ENCODE assay signal across 11 cellular contexts in the genomic region with DNA sequence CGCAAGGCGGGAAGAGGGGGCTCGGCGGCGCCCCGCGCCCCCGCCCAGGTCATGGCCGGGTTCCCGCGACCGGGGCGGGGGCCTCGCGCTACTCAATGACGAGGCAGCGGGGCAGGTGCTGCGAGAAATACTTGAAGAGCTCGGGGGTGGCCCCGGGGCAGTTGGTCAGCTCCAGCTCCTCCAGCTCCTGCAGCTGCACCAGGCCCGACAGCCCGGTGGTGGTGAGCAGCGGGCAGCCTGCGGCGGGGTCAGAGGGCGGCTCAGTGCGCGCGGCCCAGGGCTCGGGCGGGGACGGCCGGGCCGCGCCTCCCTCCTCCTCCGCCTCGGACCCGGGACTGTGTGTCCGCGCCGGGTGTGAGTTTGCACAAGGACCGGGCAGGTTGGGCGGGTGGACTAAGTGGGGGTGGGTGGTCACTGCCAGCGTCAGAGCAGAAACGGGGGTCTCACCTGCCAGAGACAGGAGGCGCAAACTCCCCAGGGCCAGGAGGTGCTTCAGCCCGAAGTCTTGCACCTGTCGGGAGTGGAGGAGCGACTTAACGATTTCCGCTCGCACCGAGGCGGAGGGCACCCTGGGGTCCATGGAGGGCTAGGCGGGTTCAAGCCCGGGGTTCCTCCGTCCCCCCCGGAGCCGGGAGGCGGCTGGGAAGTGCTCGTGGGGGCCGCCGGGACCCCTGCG. TPM values are rescaled to one million over a fixed set of nuclear protein-coding genes. Genes with fewer than 3 reads are reported as not detected.
DNase-seq lines count a peak whose midpoint lies in the region; ATAC-seq lines count a peak whose summit lies in the region.
"Had no signal": no experiment of that assay in that cellular context is flagged by ENCODE, and none has a peak within 500 bp of the region (broad histone marks: within the 10 kb centered on the region; RNA-seq: fewer than 3 reads in every experiment).

No MANE protein-coding gene starts in this region.

- POLR2A ChIA-PET in CD4-positive, alpha-beta memory T cell (lab: Charles Lee; ENCODE audit: partially characterized antibody), result interaction anchor here (2.0 to 8.0 kb wide), 7 partner anchors 10 to 58 kb away, joined by 14 to 212 read pairs (median 23); a partner anchor contains a TSS

- H3K4me1 Mint-ChIP-seq in CD4-positive, alpha-beta memory T cell, result peaks cover 16 to 60% (median 31%) of the 10 kb centered on the region in 4 donors
- peaks cover 13% of the 10 kb centered on the region for H3K4me1 Mint-ChIP-seq in activated naive CD8-positive, alpha-beta T cell treated with anti-CD3 and anti-CD28 coated beads, Interleukin-2, amount 50 U/mL, for 24 hours

- H3K4me3 Mint-ChIP-seq in CD4-positive, alpha-beta memory T cell, result peak overlapping the region; percentile 47 to 86 (median 80)
- peak overlapping the region; percentile 61 for H3K4me3 Mint-ChIP-seq in activated naive CD8-positive, alpha-beta T cell treated with anti-CD3 and anti-CD28 coated beads, Interleukin-2, amount 50 U/mL, for 24 hours

- H3K9me3 Mint-ChIP-seq in CD4-positive, alpha-beta memory T cell, result peaks cover 0 to 4% (median 0%) of the 10 kb centered on the region in 8 donors
- no peaks in the 10 kb centered on the region for H3K9me3 Mint-ChIP-seq in activated naive CD8-positive, alpha-beta T cell treated with anti-CD3 and anti-CD28 coated beads, Interleukin-2, amount 50 U/mL, for 24 hours

- WGBS in mesodermal cell (ENCODE audit: insufficient coverage in 2 of 2), 2 experiments, result 4 to 5% methylated on average over 50 to 56 of the region's 64 CpGs

- H3K4me3 ChIP-seq in CD4-positive, alpha-beta memory T cell (ENCODE audit: low read length in 2 of 2), result peak overlapping the region in 1 of 2 donors; percentile 49
- peak overlapping the region; percentile 69 for H3K4me3 ChIP-seq in HUES48 (ENCODE audit: low read depth, low read length)
- H3K4me3 ChIP-seq in mesodermal cell (ENCODE audit: extremely low read depth, insufficient read depth, low read length, poor library complexity, severe bottlenecking), result peak overlapping the region; percentile 2

- no peaks in the 10 kb centered on the region for H3K27me3 Mint-ChIP-seq in CD4-positive, alpha-beta memory T cell
- H3K27me3 Mint-ChIP-seq in activated naive CD8-positive, alpha-beta T cell treated with anti-CD3 and anti-CD28 coated beads, Interleukin-2, amount 50 U/mL, for 24 hours, result peaks cover 6% of the 10 kb centered on the region

- intact Hi-C loops in CD4-positive, alpha-beta memory T cell (cut with micrococcal nuclease), result no loop called here

- peaks cover 40% of the 10 kb centered on the region for H3K4me1 ChIP-seq in CD4-positive, alpha-beta memory T cell (ENCODE audit: insufficient read depth, low read length)
- peaks cover 4% of the 10 kb centered on the region; the same call in 1 of the 2 replicates for H3K4me1 ChIP-seq in HUES48 (ENCODE audit: control insufficient read depth, insufficient read depth, low read length)
- H3K4me1 ChIP-seq in mesodermal cell (ENCODE audit: control insufficient read depth, insufficient read depth, low read length, poor library complexity, severe bottlenecking), result peaks cover 17% of the 10 kb centered on the region

- H3K36me3 Mint-ChIP-seq in CD4-positive, alpha-beta memory T cell, result peaks cover 0 to 9% of the 10 kb centered on the region in 2 donors
- H3K36me3 Mint-ChIP-seq in activated naive CD8-positive, alpha-beta T cell treated with anti-CD3 and anti-CD28 coated beads, Interleukin-2, amount 50 U/mL, for 24 hours (ENCODE audit: low read depth), result no peaks in the 10 kb centered on the region

- H3K9me3 ChIP-seq in CD4-positive, alpha-beta memory T cell (ENCODE audit: control insufficient read depth in 1 of 2, low read length in 2 of 2), result no peaks in the 10 kb centered on the region
- H3K9me3 ChIP-seq in HUES48 (ENCODE audit: control insufficient read depth, insufficient read depth, low read length), result no peaks in the 10 kb centered on the region
- no peaks in the 10 kb centered on the region for H3K9me3 ChIP-seq in mesodermal cell (ENCODE audit: control insufficient read depth, low read length)

- CTCF ChIA-PET in CD4-positive, alpha-beta memory T cell (lab: Charles Lee; ENCODE audit: partially characterized antibody), result interaction anchor here (1.9 to 2.3 kb wide), 2 partner anchors 18 to 91 kb away, joined by 6 to 8 read pairs; no protein-coding TSS in a partner anchor

- H3K27me3 ChIP-seq in CD4-positive, alpha-beta memory T cell (ENCODE audit: insufficient read depth, low read length), result no peaks in the 10 kb centered on the region
- H3K27me3 ChIP-seq in HUES48 (ENCODE audit: control insufficient read depth, insufficient read depth, low read length), result peaks cover 59% of the 10 kb centered on the region

- H3K27ac ChIP-seq in CD4-positive, alpha-beta memory T cell (ENCODE audit: low read depth, low read length), result peak overlapping the region; percentile 43
- H3K27ac ChIP-seq in HUES48 (ENCODE audit: low read depth, low read length) (no peak overlapping the region), mesodermal cell (ENCODE audit: low read depth, low read length, severe bottlenecking) (no peak overlapping the region)

- H3K27ac Mint-ChIP-seq in CD4-positive, alpha-beta memory T cell, result peak overlapping the region in 4 of 7 donors; percentile 38 to 88 (median 74)
- no peak overlapping the region for H3K27ac Mint-ChIP-seq in activated naive CD8-positive, alpha-beta T cell treated with anti-CD3 and anti-CD28 coated beads, Interleukin-2, amount 50 U/mL, for 24 hours

- no peak for ATAC-seq in activated naive CD8-positive, alpha-beta T cell treated with anti-CD3 and anti-CD28 coated beads, Interleukin-2, amount 50 U/mL, for 24 hours
- ATAC-seq in left lobe of liver, result no peak
- ATAC-seq: SK-N-SH treated with all-trans-retinoic acid at 6 μM for 48 hours had no signal

- DNase-seq in CD4-positive, alpha-beta memory T cell, result peak in 1 of 5 donors; percentile 22
- no peak for DNase-seq in activated naive CD8-positive, alpha-beta T cell treated with anti-CD3 and anti-CD28 coated beads, Interleukin-2, amount 50 U/mL, for 24 hours
- DNase-seq in left lobe of liver (ENCODE audit: low spot score), result no peak
- no peak for DNase-seq in activated gamma-delta T cell treated with Interleukin-2 at 50 U/mL for 16 hours
- DNase-seq in EL, result no peak
- no peak for DNase-seq in DMS53 (lab: John Stamatoyannopoulos, UW)
- DNase-seq: islet precursor cell had no signal

- H3K36me3 ChIP-seq in CD4-positive, alpha-beta memory T cell (ENCODE audit: insufficient read depth, low read length), result no peaks in the 10 kb centered on the region
- H3K36me3 ChIP-seq in HUES48 (ENCODE audit: control insufficient read depth, insufficient read depth, low read length) (no peaks in the 10 kb centered on the region), mesodermal cell (ENCODE audit: control insufficient read depth, insufficient read depth, low read length) (no peaks in the 10 kb centered on the region)

- no peak overlapping the region for H3K9ac ChIP-seq in HUES48 (ENCODE audit: low read depth, low read length)

RNA-seq across cellular contexts. Expression of a gene that starts 4.1 kb away (rescaled TPM):
- total RNA-seq in CD4-positive, alpha-beta memory T cell, result 10 to 100 TPM; 15.5 to 16.1 TPM
- polyA plus RNA-seq in CD4-positive, alpha-beta memory T cell, result 10 to 100 TPM; 10.2 to 12.2 TPM
- polyA plus RNA-seq in mesodermal cell (2013, experiment 1 of 2), result 15.3 TPM
- 12.5 TPM for polyA plus RNA-seq in mesodermal cell (2013, experiment 2 of 2)
- total RNA-seq in left lobe of liver, result 12.2 TPM

RNA-seq across cellular contexts. Expression of a gene that starts 10.2 kb away (rescaled TPM):
- 10 to 100 TPM; 45.0 to 49.0 TPM for total RNA-seq in CD4-positive, alpha-beta memory T cell
- 10 to 100 TPM; 43.9 to 60.3 TPM for polyA plus RNA-seq in CD4-positive, alpha-beta memory T cell
- 35.4 TPM for polyA plus RNA-seq in mesodermal cell (2013, experiment 1 of 2)
- polyA plus RNA-seq in mesodermal cell (2013, experiment 2 of 2), result 33.6 TPM
- total RNA-seq in left lobe of liver, result 40.5 TPM

RNA-seq across cellular contexts. Expression of a gene that starts 11.3 kb away (rescaled TPM):
- total RNA-seq in CD4-positive, alpha-beta memory T cell, result 10 to 100 TPM; 58.4 to 59.5 TPM
- 10 to 100 TPM in 1 of 2 donors, 1 to 10 TPM in 1; 9.3 to 38.6 TPM for polyA plus RNA-seq in CD4-positive, alpha-beta memory T cell
- polyA plus RNA-seq in mesodermal cell (2013, experiment 1 of 2), result 1.8 TPM
- 1.2 TPM for polyA plus RNA-seq in mesodermal cell (2013, experiment 2 of 2)
- total RNA-seq in left lobe of liver, result 0.30 TPM
- total RNA-seq: posterior vena cava had no signal

RNA-seq across cellular contexts. Expression of a gene that starts 14.1 kb away (rescaled TPM):
- total RNA-seq in CD4-positive, alpha-beta memory T cell, result 100 to 1,000 TPM in 1 of 2 experiments, 10 to 100 TPM in 1; 97.2 to 110 TPM
- 100 to 1,000 TPM; 147 to 181 TPM for polyA plus RNA-seq in CD4-positive, alpha-beta memory T cell
- polyA plus RNA-seq in mesodermal cell (2013, experiment 1 of 2), result 76.3 TPM
- 65.3 TPM for polyA plus RNA-seq in mesodermal cell (2013, experiment 2 of 2)
- total RNA-seq in left lobe of liver, result 56.2 TPM

RNA-seq across cellular contexts. Expression of a gene that starts 18.9 kb away (rescaled TPM):
- total RNA-seq in CD4-positive, alpha-beta memory T cell, result 1 to 10 TPM; 2.2 to 2.4 TPM
- 1 to 10 TPM; 2.1 to 2.8 TPM for polyA plus RNA-seq in CD4-positive, alpha-beta memory T cell
- 2.4 TPM for polyA plus RNA-seq in mesodermal cell (2013, experiment 1 of 2)
- 2.9 TPM for polyA plus RNA-seq in mesodermal cell (2013, experiment 2 of 2)
- total RNA-seq in left lobe of liver, result 1.1 TPM

Comparison
In these comparisons a context has a peak if more than half of its experiments do, and no peak if none do; other contexts are left out.
1. RNA of a gene that starts 11.3 kb away (total RNA-seq): 58.4 to 59.5 TPM in CD4-positive, alpha-beta memory T cell; 0.30 TPM in left lobe of liver (single experiment); every median in the first group is over 10 times any median in the second.